In the genomic region with DNA sequence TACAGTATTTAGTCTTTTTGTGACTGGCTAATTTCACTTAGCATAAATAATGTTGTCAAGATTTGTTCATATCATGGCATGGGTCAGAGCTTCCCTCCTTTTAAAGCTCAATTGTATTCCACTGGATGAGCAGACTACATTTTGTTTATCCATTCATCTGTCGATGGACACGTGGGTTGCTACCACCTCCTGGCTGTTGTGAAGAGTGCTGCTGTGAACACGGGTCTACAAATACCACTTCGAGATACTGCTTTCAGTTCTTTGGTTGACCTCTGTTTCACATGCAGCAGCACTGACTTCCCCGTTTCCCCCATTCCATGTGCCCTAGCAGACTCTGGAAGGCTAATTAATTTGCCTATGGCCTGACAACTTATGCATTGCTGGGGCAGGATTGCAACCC, we compare ENCODE assay signal across 24 cellular contexts.
DNase-seq lines count a peak whose midpoint lies in the region; ATAC-seq and TF ChIP-seq lines count a peak whose summit lies in the region.
"Had no signal": no experiment of that assay in that cellular context is flagged by ENCODE, and none has a peak within 500 bp of the region (broad histone marks: within the 10 kb centered on the region; RNA-seq: fewer than 3 reads in every experiment).

No MANE protein-coding gene starts in this region.

- no peak overlapping the region for H2AFZ ChIP-seq in mammary epithelial cell (ENCODE audit: low read depth, low read length)

- 70% methylated on average over 5 of the region's 5 CpGs for WGBS in mammary epithelial cell (ENCODE audit: low coverage, missing lambda C conversion rate)
- WGBS in liver = 24% methylated on average over 5 of the region's 5 CpGs
- WGBS in adrenal gland, 4 donors = 31 to 47% (median 37%) methylated on average over 5 of the region's 5 CpGs

- H3K79me2 ChIP-seq in mammary epithelial cell (ENCODE audit: insufficient read depth, low read length) = no peaks in the 10 kb centered on the region

- dilution Hi-C loops in mammary epithelial cell (cut with HindIII; ENCODE audit: low sequenced_read_pairs) = no loop called here

- ATAC-seq in left cardiac atrium = no peak
- no peak for ATAC-seq in stimulated activated naive CD8-positive, alpha-beta T cell treated with anti-CD3 and anti-CD28 coated beads, Interleukin-15, Interleukin-2, amounts not matched to agents 100 U/mL and 50 U/mL, for 24 hours
- ATAC-seq: left ventricle myocardium superior; mucosa of descending colon; Right ventricle myocardium inferior; stimulated activated memory B cell treated with anti-CD40 and anti-IgM and Interleukin-4, amounts not matched to agents 10 μg/mL and 1 μg/mL and 100 μg/mL, for 72 hours had no signal

- CTCF ChIA-PET in mammary epithelial cell (lab: Charles Lee; ENCODE audit: low non-redundant PET) = interaction anchor here (0.6 kb wide), 1 partner anchor 18 kb away, joined by 5 read pairs; no protein-coding TSS in a partner anchor

- H3K9me3 ChIP-seq in mammary epithelial cell (replicated peaks; ENCODE audit: insufficient read depth, low read length) = no peaks in the 10 kb centered on the region
- H3K9me3 ChIP-seq in liver (ENCODE audit: control insufficient read depth in 4 of 4, low read length in 3 of 4) = no peaks in the 10 kb centered on the region
- no peaks in the 10 kb centered on the region for H3K9me3 ChIP-seq in adrenal gland (replicated peaks in 1 of 3)
- H3K9me3 ChIP-seq: testis, uterus had no signal

- no peak overlapping the region for H3K27ac ChIP-seq in mammary epithelial cell (ENCODE audit: insufficient read depth, low read depth, low read length)
- H3K27ac ChIP-seq in liver (ENCODE audit: low read depth in 1 of 2, low read length in 2 of 2) = no peak overlapping the region
- H3K27ac ChIP-seq in adrenal gland = no peak overlapping the region
- H3K27ac ChIP-seq: cardiac muscle cell, testis, uterus had no signal

- TF ChIP-seq RAD21 in liver (IDR thresholded peaks at IDR 0.05) = peak; percentile 15 to 53

- BruUV-seq in mammary epithelial cell (replicated peaks; lab: Mats Ljungman, UMichigan) = no TSS peak

- in situ Hi-C loops in mammary epithelial cell (cut with MboI; ENCODE audit: low sequenced_read_pairs in 2 of 2) = no loop called here

- DNase-seq in GM06990 (ENCODE audit: extremely low read depth, insufficient read length) = no peak
- peak; percentile 32 for DNase-seq in M059J (ENCODE audit: low read depth)
- peak; percentile 25 for DNase-seq in mammary epithelial cell
- no peak for DNase-seq in left cardiac atrium
- DNase-seq in stimulated activated naive CD8-positive, alpha-beta T cell treated with anti-CD3 and anti-CD28 coated beads, Interleukin-15, Interleukin-2, amounts not matched to agents 100 U/mL and 50 U/mL, for 24 hours = no peak
- no peak for DNase-seq in GM10266 (ENCODE audit: extremely low spot score)
- no peak for DNase-seq in adrenal gland
- DNase-seq: activated naive CD4-positive, alpha-beta T cell treated with anti-CD3 and anti-CD28 coated beads for 36 hours; activated T-cell treated with anti-CD3 and anti-CD28 coated beads, Interleukin-2, amount 50 U/mL, for 48 hours; amygdala; GDM1; head of caudate nucleus; Karpas-422; left ventricle myocardium superior; mucosa of descending colon; NCI-H1092 treated with DMSO at 0.1 percent for 48 hours; NCI-H446 treated with DMSO at 0.1 percent for 48 hours; posterior cingulate gyrus; testis; uterus had no signal

- H4K20me1 ChIP-seq in mammary epithelial cell (ENCODE audit: insufficient read depth, low read length) = no peaks in the 10 kb centered on the region

- TF ChIP-seq CTCF in GM06990 (IDR thresholded peaks at IDR 0.05; ENCODE audit: insufficient read depth, low read length, poor library complexity, severe bottlenecking) (peak; percentile 20), mammary epithelial cell (conservative IDR thresholded peaks at IDR 0.05 in 1 of 2, IDR thresholded peaks at IDR 0.05 in 1 of 2; ENCODE audit: extremely low read depth in 1 of 2, insufficient read depth in 1 of 2, low read depth in 1 of 2, low read length in 2 of 2) (peak in 1 of 2 donors; percentile 30), liver (IDR thresholded peaks at IDR 0.05; ENCODE audit: low read depth, low read length, missing input control) (no peak), GM10266 (IDR thresholded peaks at IDR 0.05; ENCODE audit: control insufficient read depth, insufficient read depth, low read depth, missing control alignments) (no peak), adrenal gland (IDR thresholded peaks at IDR 0.05) (no peak)

- no peaks in the 10 kb centered on the region for H3K4me1 ChIP-seq in mammary epithelial cell (ENCODE audit: insufficient read depth, low read length)
- no peaks in the 10 kb centered on the region for H3K4me1 ChIP-seq in liver (ENCODE audit: control insufficient read depth in 4 of 4, insufficient read depth in 4 of 4, low read length in 3 of 4)
- peaks cover 0 to 4% of the 10 kb centered on the region in 2 donors for H3K4me1 ChIP-seq in adrenal gland (replicated peaks in 1 of 2)
- H3K4me1 ChIP-seq: testis, uterus had no signal

- H3K27me3 ChIP-seq in GM06990 (replicated peaks; ENCODE audit: control insufficient read depth, insufficient read depth, low read length) = no peaks in the 10 kb centered on the region; the same call in 1 of the 2 replicates
- no peaks in the 10 kb centered on the region for H3K27me3 ChIP-seq in mammary epithelial cell (ENCODE audit: insufficient read depth, low read length)
- peaks cover 0 to 2% (median 0%) of the 10 kb centered on the region in 4 donors for H3K27me3 ChIP-seq in liver (ENCODE audit: control insufficient read depth in 4 of 4, insufficient read depth in 4 of 4, low read length in 3 of 4)
- no peaks in the 10 kb centered on the region for H3K27me3 ChIP-seq in adrenal gland
- H3K27me3 ChIP-seq: cardiac muscle cell, testis, uterus had no signal

- no peak for TF ChIP-seq POLR2A in adrenal gland (IDR thresholded peaks at IDR 0.05)

- no peak overlapping the region for H3K4me3 ChIP-seq in GM06990 (replicated peaks; ENCODE audit: low read depth, low read length)
- H3K4me3 ChIP-seq in mammary epithelial cell (replicated peaks in 1 of 3; ENCODE audit: insufficient read depth in 1 of 3, low read depth in 2 of 3, low read length in 3 of 3) = no peak overlapping the region
- H3K4me3 ChIP-seq in liver (ENCODE audit: low read depth in 1 of 3, low read length in 3 of 3) = no peak overlapping the region
- H3K4me3 ChIP-seq in adrenal gland = no peak overlapping the region
- H3K4me3 ChIP-seq: cardiac muscle cell, mucosa of descending colon, testis, uterus had no signal

- intact Hi-C loops in mammary epithelial cell (cut with micrococcal nuclease) = loop anchor here (1.0 to 10.0 kb wide), 2 partner anchors 18 to 282 kb away; a partner anchor contains a TSS
- intact Hi-C loops in left cardiac atrium (cut with DNase I) = no loop called here
- intact Hi-C loops in adrenal gland (cut with DNase I) = no loop called here

- no peak overlapping the region for H3K9ac ChIP-seq in mammary epithelial cell (ENCODE audit: insufficient read depth, low read length)
- H3K9ac ChIP-seq in liver (ENCODE audit: low read depth in 1 of 2, low read length in 2 of 2) = no peak overlapping the region

- no peaks in the 10 kb centered on the region for H3K36me3 ChIP-seq in GM06990 (ENCODE audit: control insufficient read depth, insufficient read depth, low read length)
- H3K36me3 ChIP-seq in mammary epithelial cell (ENCODE audit: insufficient read depth, low read length) = no peaks in the 10 kb centered on the region
- no peaks in the 10 kb centered on the region for H3K36me3 ChIP-seq in liver (ENCODE audit: control insufficient read depth in 4 of 4, insufficient read depth in 3 of 4, low read depth in 1 of 4, low read length in 3 of 4)
- no peaks in the 10 kb centered on the region for H3K36me3 ChIP-seq in adrenal gland (replicated peaks in 1 of 2)
- H3K36me3 ChIP-seq: cardiac muscle cell, uterus had no signal

- no peak overlapping the region for H3K4me2 ChIP-seq in mammary epithelial cell (ENCODE audit: insufficient read depth, low read depth, low read length)

TF ChIP-seq in liver, 16 proteins besides CTCF, POLR2A, EP300 and RAD21 (continues in another document):
- TF ChIP-seq, protein P1, sequence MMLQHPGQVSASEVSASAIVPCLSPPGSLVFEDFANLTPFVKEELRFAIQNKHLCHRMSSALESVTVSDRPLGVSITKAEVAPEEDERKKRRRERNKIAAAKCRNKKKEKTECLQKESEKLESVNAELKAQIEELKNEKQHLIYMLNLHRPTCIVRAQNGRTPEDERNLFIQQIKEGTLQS (IDR thresholded peaks at IDR 0.05) = no peak
- TF ChIP-seq RXRA (IDR thresholded peaks at IDR 0.05) = no peak
- no peak for TF ChIP-seq JUND (IDR thresholded peaks at IDR 0.05)
- no peak for TF ChIP-seq HNF4A (conservative IDR thresholded peaks at IDR 0.05)
- no peak for TF ChIP-seq HNF4G (IDR thresholded peaks at IDR 0.05)
- TF ChIP-seq, protein P2, sequence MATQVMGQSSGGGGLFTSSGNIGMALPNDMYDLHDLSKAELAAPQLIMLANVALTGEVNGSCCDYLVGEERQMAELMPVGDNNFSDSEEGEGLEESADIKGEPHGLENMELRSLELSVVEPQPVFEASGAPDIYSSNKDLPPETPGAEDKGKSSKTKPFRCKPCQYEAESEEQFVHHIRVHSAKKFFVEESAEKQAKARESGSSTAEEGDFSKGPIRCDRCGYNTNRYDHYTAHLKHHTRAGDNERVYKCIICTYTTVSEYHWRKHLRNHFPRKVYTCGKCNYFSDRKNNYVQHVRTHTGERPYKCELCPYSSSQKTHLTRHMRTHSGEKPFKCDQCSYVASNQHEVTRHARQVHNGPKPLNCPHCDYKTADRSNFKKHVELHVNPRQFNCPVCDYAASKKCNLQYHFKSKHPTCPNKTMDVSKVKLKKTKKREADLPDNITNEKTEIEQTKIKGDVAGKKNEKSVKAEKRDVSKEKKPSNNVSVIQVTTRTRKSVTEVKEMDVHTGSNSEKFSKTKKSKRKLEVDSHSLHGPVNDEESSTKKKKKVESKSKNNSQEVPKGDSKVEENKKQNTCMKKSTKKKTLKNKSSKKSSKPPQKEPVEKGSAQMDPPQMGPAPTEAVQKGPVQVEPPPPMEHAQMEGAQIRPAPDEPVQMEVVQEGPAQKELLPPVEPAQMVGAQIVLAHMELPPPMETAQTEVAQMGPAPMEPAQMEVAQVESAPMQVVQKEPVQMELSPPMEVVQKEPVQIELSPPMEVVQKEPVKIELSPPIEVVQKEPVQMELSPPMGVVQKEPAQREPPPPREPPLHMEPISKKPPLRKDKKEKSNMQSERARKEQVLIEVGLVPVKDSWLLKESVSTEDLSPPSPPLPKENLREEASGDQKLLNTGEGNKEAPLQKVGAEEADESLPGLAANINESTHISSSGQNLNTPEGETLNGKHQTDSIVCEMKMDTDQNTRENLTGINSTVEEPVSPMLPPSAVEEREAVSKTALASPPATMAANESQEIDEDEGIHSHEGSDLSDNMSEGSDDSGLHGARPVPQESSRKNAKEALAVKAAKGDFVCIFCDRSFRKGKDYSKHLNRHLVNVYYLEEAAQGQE (IDR thresholded peaks at IDR 0.05) = no peak
- no peak for TF ChIP-seq EGR1 (IDR thresholded peaks at IDR 0.05; ENCODE audit: low read depth in 2 of 2)
- no peak for TF ChIP-seq FOXA1 (IDR thresholded peaks at IDR 0.05)
- no peak for TF ChIP-seq GABPA (IDR thresholded peaks at IDR 0.05 in 1 of 2, conservative IDR thresholded peaks at IDR 0.05 in 1 of 2)
- TF ChIP-seq SP1 (IDR thresholded peaks at IDR 0.05) = no peak

Comparison
In these comparisons a context has a peak if more than half of its experiments do, and no peak if none do; other contexts are left out.
1. DNase-seq: peak in M059J (single experiment) and mammary epithelial cell (single experiment); none in GM06990 (single experiment), left cardiac atrium (single experiment), stimulated activated naive CD8-positive, alpha-beta T cell treated with anti-CD3 and anti-CD28 coated beads, Interleukin-15, Interleukin-2, amounts not matched to agents 100 U/mL and 50 U/mL, for 24 hours (single experiment), GM10266 (single experiment) and adrenal gland (0 of 7).